Comparison of ENCODE assay signal across 33 cellular contexts in the genomic region with DNA sequence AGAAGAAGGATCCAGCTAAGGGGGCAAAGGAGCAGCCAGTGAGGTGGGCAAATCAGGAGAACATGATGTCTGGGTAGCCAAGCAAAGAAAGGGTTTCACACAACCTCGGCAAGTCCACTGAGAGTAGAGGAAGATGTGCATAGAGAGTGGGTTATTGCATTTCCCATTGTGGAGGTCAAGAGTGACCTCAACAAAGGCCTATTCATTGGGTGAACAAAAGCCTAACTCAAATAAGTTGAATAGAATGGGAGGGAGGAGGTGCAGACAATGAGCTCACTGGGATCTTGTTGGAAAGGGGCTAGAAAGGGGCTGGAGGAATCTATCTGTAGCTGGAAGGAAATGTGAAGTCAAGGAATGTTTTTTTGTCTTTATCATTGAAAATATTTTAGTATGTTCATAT. TPM values are rescaled to one million over a fixed set of nuclear protein-coding genes. Genes with fewer than 3 reads are reported as not detected.
DNase-seq lines count a peak whose midpoint lies in the region; ATAC-seq and TF ChIP-seq lines count a peak whose summit lies in the region.
"Had no signal": no experiment of that assay in that cellular context is flagged by ENCODE, and none has a peak within 500 bp of the region (broad histone marks: within the 10 kb centered on the region; RNA-seq: fewer than 3 reads in every experiment).

No MANE protein-coding gene starts in this region.

- peaks cover 2% of the 10 kb centered on the region; the same call in 1 of the 2 replicates for H3K4me1 ChIP-seq in HAP-1
- H3K4me1 ChIP-seq: adrenal gland, BE2C, left ventricle myocardium inferior, uterus had no signal

- intact Hi-C loops in activated CD4-positive, alpha-beta memory T cell treated with anti-CD3 and anti-CD28 coated beads for 36 hours (cut with micrococcal nuclease), result no loop called here

- peaks cover 3% of the 10 kb centered on the region for H3K36me3 Mint-ChIP-seq in neural crest cell (ENCODE audit: low read depth)
- H3K36me3 Mint-ChIP-seq in stimulated activated effector memory CD8-positive, alpha-beta T cell treated with anti-CD3 and anti-CD28 coated beads, Interleukin-12 subunit alpha, Interleukin-12 subunit beta, amount 100 ng/mL, for 72 hours, result no peaks in the 10 kb centered on the region
- no peaks in the 10 kb centered on the region for H3K36me3 Mint-ChIP-seq in activated CD4-positive, alpha-beta memory T cell treated with anti-CD3 and anti-CD28 coated beads for 36 hours
- H3K36me3 Mint-ChIP-seq: brain had no signal

- DNase-seq in HAP-1 (ENCODE audit: low spot score in 2 of 2) (peak; percentile 30 to 58), foreskin melanocyte (peak; percentile 49), neural crest cell (ENCODE audit: low read depth, low spot score) (no peak), superior temporal gyrus (ENCODE audit: extremely low spot score) (peak; percentile 95), T-helper 1 cell (no peak)
- DNase-seq in stimulated activated effector memory CD8-positive, alpha-beta T cell treated with anti-CD3 and anti-CD28 coated beads, Interleukin-12 subunit alpha, Interleukin-12 subunit beta, amount 100 ng/mL, for 72 hours (ENCODE audit: low spot score in 2 of 2), result no peak
- DNase-seq in activated CD4-positive, alpha-beta memory T cell treated with anti-CD3 and anti-CD28 coated beads for 36 hours, result no peak
- DNase-seq: ACHN; activated CD4-positive, alpha-beta memory T cell treated with anti-CD3 and anti-CD28 coated beads, Interleukin-2, amount 10 ng/mL, durations not matched to agents 7 days and 5 days; activated CD8-positive, alpha-beta memory T cell treated with anti-CD3 and anti-CD28 coated beads, Interleukin-2, amount 50 U/mL, for 4 hours; activated naive CD4-positive, alpha-beta T cell treated with Interleukin-2 at 50 U/mL for 16 hours; adrenal gland; BE2C; CD8-positive, alpha-beta memory T cell; cerebellar nuclear complex; DMS 273 treated with DMSO at 0.1 percent for 48 hours; Karpas-422; left ventricle myocardium inferior; naive B cell; NCI-H1417; NCI-H2029 treated with DMSO at 0.1 percent for 48 hours; NCI-H2227 treated with DMSO at 0.1 percent for 48 hours; NCI-H526; NK-92 treated with Interleukin-12 subunit alpha and Interleukin-12 subunit beta, amount 100 ng/mL, for 24 hours; PC-3; stimulated activated naive CD4-positive, alpha-beta T cell treated with Interleukin-2 at 50 U/mL for 16 hours; T-helper 17 cell; uterus had no signal

- peaks cover 21% of the 10 kb centered on the region for H3K4me1 Mint-ChIP-seq in neural crest cell
- no peaks in the 10 kb centered on the region for H3K4me1 Mint-ChIP-seq in stimulated activated effector memory CD8-positive, alpha-beta T cell treated with anti-CD3 and anti-CD28 coated beads, Interleukin-12 subunit alpha, Interleukin-12 subunit beta, amount 100 ng/mL, for 72 hours
- H3K4me1 Mint-ChIP-seq in activated CD4-positive, alpha-beta memory T cell treated with anti-CD3 and anti-CD28 coated beads for 36 hours (ENCODE audit: low read depth), result no peaks in the 10 kb centered on the region

- H3K9me3 Mint-ChIP-seq in neural crest cell, result peaks cover 10% of the 10 kb centered on the region
- H3K9me3 Mint-ChIP-seq in stimulated activated effector memory CD8-positive, alpha-beta T cell treated with anti-CD3 and anti-CD28 coated beads, Interleukin-12 subunit alpha, Interleukin-12 subunit beta, amount 100 ng/mL, for 72 hours, result no peaks in the 10 kb centered on the region
- H3K9me3 Mint-ChIP-seq in activated CD4-positive, alpha-beta memory T cell treated with anti-CD3 and anti-CD28 coated beads for 36 hours, result no peaks in the 10 kb centered on the region
- H3K9me3 Mint-ChIP-seq: CD8-positive, alpha-beta memory T cell; naive B cell had no signal

- CTCF ChIA-PET in activated CD4-positive, alpha-beta memory T cell treated with anti-CD3 and anti-CD28 coated beads for 36 hours (lab: Charles Lee), result no interaction called here

- ATAC-seq in stimulated activated effector memory CD8-positive, alpha-beta T cell treated with anti-CD3 and anti-CD28 coated beads, Interleukin-12 subunit alpha, Interleukin-12 subunit beta, amount 100 ng/mL, for 72 hours, result no peak
- ATAC-seq: PC-3, SK-N-SH treated with all-trans-retinoic acid at 6 μM for 48 hours, T-helper 17 cell had no signal

- H3K4me3 Mint-ChIP-seq in neural crest cell, result peak overlapping the region; percentile 28
- no peak overlapping the region for H3K4me3 Mint-ChIP-seq in stimulated activated effector memory CD8-positive, alpha-beta T cell treated with anti-CD3 and anti-CD28 coated beads, Interleukin-12 subunit alpha, Interleukin-12 subunit beta, amount 100 ng/mL, for 72 hours
- no peak overlapping the region for H3K4me3 Mint-ChIP-seq in activated CD4-positive, alpha-beta memory T cell treated with anti-CD3 and anti-CD28 coated beads for 36 hours
- H3K4me3 Mint-ChIP-seq: activated CD4-positive, alpha-beta memory T cell treated with anti-CD3 and anti-CD28 coated beads, Interleukin-2, amount 10 ng/mL, durations not matched to agents 7 days and 5 days; activated T-helper 1 cell treated with anti-CD3 and anti-CD28 coated beads, Interleukin-12 subunit alpha, Interleukin-12 subunit beta, Interleukin-2, Interleukin-4 antibody, amounts not matched to agents 30 ng/mL and 10 ng/mL and 1 ng/mL, durations not matched to agents 14 hours and 24 hours and 36 hours; CD8-positive, alpha-beta memory T cell; naive B cell; T-helper 17 cell had no signal

- H3K27me3 ChIP-seq in HAP-1 (ENCODE audit: low read depth), result no peaks in the 10 kb centered on the region
- H3K27me3 ChIP-seq: adrenal gland, BE2C, uterus had no signal

- H3K9me3 ChIP-seq in HAP-1, result no peaks in the 10 kb centered on the region
- H3K9me3 ChIP-seq: adrenal gland, BE2C, left ventricle myocardium inferior, thoracic aorta, uterus had no signal

- TF ChIP-seq CTCF in neural crest cell (conservative IDR thresholded peaks at IDR 0.05), result no peak

- H3K36me3 ChIP-seq in HAP-1 (replicated peaks), result no peaks in the 10 kb centered on the region
- H3K36me3 ChIP-seq: adrenal gland, BE2C, left ventricle myocardium inferior, thoracic aorta, uterus had no signal

- peak overlapping the region; percentile 97 for H3K27ac Mint-ChIP-seq in neural crest cell (ENCODE audit: unreplicated experiment)
- H3K27ac Mint-ChIP-seq in stimulated activated effector memory CD8-positive, alpha-beta T cell treated with anti-CD3 and anti-CD28 coated beads, Interleukin-12 subunit alpha, Interleukin-12 subunit beta, amount 100 ng/mL, for 72 hours, result no peak overlapping the region
- H3K27ac Mint-ChIP-seq in activated CD4-positive, alpha-beta memory T cell treated with anti-CD3 and anti-CD28 coated beads for 36 hours, result no peak overlapping the region
- H3K27ac Mint-ChIP-seq: activated CD4-positive, alpha-beta memory T cell treated with anti-CD3 and anti-CD28 coated beads, Interleukin-2, amount 10 ng/mL, durations not matched to agents 7 days and 5 days; activated T-helper 1 cell treated with anti-CD3 and anti-CD28 coated beads, Interleukin-12 subunit alpha, Interleukin-12 subunit beta, Interleukin-2, Interleukin-4 antibody, amounts not matched to agents 30 ng/mL and 10 ng/mL and 1 ng/mL, durations not matched to agents 14 hours and 24 hours and 36 hours; CD8-positive, alpha-beta memory T cell had no signal

- in situ Hi-C loops in HAP-1 (cut with MboI; ENCODE audit: low sequenced_read_pairs), result no loop called here

- H3K4me3 ChIP-seq in HAP-1, result no peak overlapping the region
- H3K4me3 ChIP-seq: adrenal gland, left ventricle myocardium inferior, smooth muscle cell, thoracic aorta, uterus had no signal

- POLR2A ChIA-PET in activated CD4-positive, alpha-beta memory T cell treated with anti-CD3 and anti-CD28 coated beads for 36 hours (lab: Charles Lee), result interaction anchor here (0.9 kb wide), 1 partner anchor 40 kb away, joined by 3 read pairs; no protein-coding TSS in a partner anchor

- H3K27me3 Mint-ChIP-seq in neural crest cell (ENCODE audit: low read depth), result no peaks in the 10 kb centered on the region
- H3K27me3 Mint-ChIP-seq in activated CD4-positive, alpha-beta memory T cell treated with anti-CD3 and anti-CD28 coated beads for 36 hours, result peaks cover 8% of the 10 kb centered on the region

RNA-seq across cellular contexts. Expression of a gene that starts 14.0 kb away (rescaled TPM):
- total RNA-seq in neural crest cell, result 35.4 and 36.0 TPM in 2 replicates
- total RNA-seq in activated CD4-positive, alpha-beta memory T cell treated with anti-CD3 and anti-CD28 coated beads for 36 hours, result 10 to 100 TPM; 45.9 to 47.7 TPM

Comparison
In these comparisons a context has a peak if more than half of its experiments do, and no peak if none do; other contexts are left out.
1. DNase-seq: peak in HAP-1 (2 of 2), foreskin melanocyte (single experiment) and superior temporal gyrus (single experiment); none in neural crest cell (single experiment), stimulated activated effector memory CD8-positive, alpha-beta T cell treated with anti-CD3 and anti-CD28 coated beads, Interleukin-12 subunit alpha, Interleukin-12 subunit beta, amount 100 ng/mL, for 72 hours (0 of 2), T-helper 1 cell (0 of 5) and activated CD4-positive, alpha-beta memory T cell treated with anti-CD3 and anti-CD28 coated beads for 36 hours (single experiment).